Comparison of ENCODE assay signal across 4 cellular contexts in genomic region chr1:171603042-171603441, GRCh38. TPM values are rescaled to one million over a fixed set of nuclear protein-coding genes. Genes with fewer than 3 reads are reported as not detected.
"Had no signal": no experiment of that assay in that cellular context is flagged by ENCODE, and none has a peak within 500 bp of the region (broad histone marks: within the 10 kb centered on the region; RNA-seq: fewer than 3 reads in every experiment).

No MANE protein-coding gene starts in this region.

RNA-seq across cellular contexts. Expression of gene MYOCOS, which starts 19.0 kb away (rescaled TPM):
- total RNA-seq: HepG2, HFFc6, HT1080 had no signal
- polyA plus RNA-seq: HepG2 had no signal

RNA-seq across cellular contexts. Expression of gene MYOC, which starts 49.4 kb away (rescaled TPM):
- total RNA-seq: HepG2, HT1080 had no signal
- polyA plus RNA-seq: HepG2, IgD-negative memory B cell had no signal
